ENCODE assay signal across 11 cellular contexts in genomic region chr5:95619096-95619495, GRCh38. TPM values are rescaled to one million over a fixed set of nuclear protein-coding genes. Genes with fewer than 3 reads are reported as not detected.
DNase-seq lines count a peak whose midpoint lies in the region; ATAC-seq, FAIRE-seq and TF ChIP-seq lines count a peak whose summit lies in the region.
"Had no signal": no experiment of that assay in that cellular context is flagged by ENCODE, and none has a peak within 500 bp of the region (broad histone marks: within the 10 kb centered on the region; RNA-seq: fewer than 3 reads in every experiment).

No MANE protein-coding gene starts in this region.

- TF ChIP-seq CTCF in ascending aorta (IDR thresholded peaks at IDR 0.05), result no peak
- TF ChIP-seq CTCF in keratinocyte (optimal IDR thresholded peaks at IDR 0.05 in 1 of 3, IDR thresholded peaks at IDR 0.05 in 1 of 3, conservative IDR thresholded peaks at IDR 0.05 in 1 of 3; ENCODE audit: extremely low read depth in 1 of 3, insufficient read depth in 2 of 3, low read length in 3 of 3), result no peak

- H3F3A ChIP-seq in GM23248 (ENCODE audit: insufficient read depth), result peaks cover 13% of the 10 kb centered on the region

- in situ Hi-C loops in GM23248 (cut with MboI), result no loop called here

- DNase-seq in GM23248 (peak; percentile 68), ascending aorta (ENCODE audit: low spot score in 2 of 2) (no peak), keratinocyte (ENCODE audit: low read depth, low spot score) (no peak), left lobe of liver (ENCODE audit: low spot score) (no peak)
- DNase-seq: activated CD4-positive, alpha-beta T cell treated with anti-CD3 and anti-CD28 coated beads, Interleukin-2, amount 50 U/mL, for 1 hour; SJCRH30; thyroid gland had no signal

- H3K9ac ChIP-seq in GM23248 (peak overlapping the region; percentile 48; the same call in 1 of the 2 replicates), keratinocyte (ENCODE audit: control insufficient read depth, extremely low read depth, insufficient read depth, low read length) (no peak overlapping the region)

- no peaks in the 10 kb centered on the region for H3K9me1 ChIP-seq in keratinocyte (ENCODE audit: control insufficient read depth, extremely low read depth, insufficient read depth, low read length)

- H3K9me3 ChIP-seq in GM23248 (ENCODE audit: low read depth), result no peaks in the 10 kb centered on the region
- H3K9me3 ChIP-seq in ascending aorta, result no peaks in the 10 kb centered on the region
- H3K9me3 ChIP-seq in keratinocyte (ENCODE audit: control insufficient read depth, low read depth, low read length), result no peaks in the 10 kb centered on the region
- H3K9me3 ChIP-seq: SJCRH30, thyroid gland had no signal

- H3K9me2 ChIP-seq in GM23248 (ENCODE audit: insufficient read depth), result no peaks in the 10 kb centered on the region

- no peaks in the 10 kb centered on the region for H3K27me3 ChIP-seq in ACC112 (ENCODE audit: insufficient read depth, low read length)
- no peaks in the 10 kb centered on the region for H3K27me3 ChIP-seq in GM23248 (replicated peaks; ENCODE audit: insufficient read depth)
- no peaks in the 10 kb centered on the region for H3K27me3 ChIP-seq in ascending aorta
- H3K27me3 ChIP-seq in keratinocyte (ENCODE audit: control insufficient read depth, extremely low read depth, insufficient read depth, low read length), result peaks cover 9% of the 10 kb centered on the region
- H3K27me3 ChIP-seq: SJCRH30, thyroid gland had no signal

- H3K79me2 ChIP-seq in ACC112 (ENCODE audit: control insufficient read depth, insufficient read depth, low read length, unreplicated experiment), result peaks cover 30% of the 10 kb centered on the region
- no peaks in the 10 kb centered on the region for H3K79me2 ChIP-seq in GM23248 (ENCODE audit: insufficient read depth)
- no peaks in the 10 kb centered on the region for H3K79me2 ChIP-seq in keratinocyte (ENCODE audit: control insufficient read depth, insufficient read depth, low read length)

- intact Hi-C loops in ascending aorta (cut with DNase I), result no loop called here

- H4K20me1 ChIP-seq in GM23248 (ENCODE audit: insufficient read depth), result no peaks in the 10 kb centered on the region
- no peaks in the 10 kb centered on the region for H4K20me1 ChIP-seq in keratinocyte (ENCODE audit: control insufficient read depth, extremely low read depth, insufficient read depth, low read length)

- ATAC-seq in GM19395 (IDR thresholded peaks at IDR 0.05; ENCODE audit: unreplicated experiment) (no peak), HG03520 (IDR thresholded peaks at IDR 0.05; ENCODE audit: unreplicated experiment) (no peak), left lobe of liver (no peak), HG02938 (IDR thresholded peaks at IDR 0.05; ENCODE audit: unreplicated experiment) (no peak)

- H3K4me3 ChIP-seq in ACC112 (ENCODE audit: low read depth, low read length) (peak overlapping the region; percentile 82), GM23248 (peak overlapping the region; percentile 73), ascending aorta (peak overlapping the region; percentile 71 to 73), keratinocyte (ENCODE audit: control insufficient read depth in 2 of 3, extremely low read depth in 1 of 3, insufficient read depth in 2 of 3, low read depth in 1 of 3, low read length in 3 of 3) (no peak overlapping the region)
- H3K4me3 ChIP-seq: SJCRH30 had no signal

- H2AFZ ChIP-seq in ACC112 (ENCODE audit: low read length, unreplicated experiment) (peak overlapping the region; percentile 79), GM23248 (peak overlapping the region; percentile 93), keratinocyte (ENCODE audit: control insufficient read depth, low read length) (no peak overlapping the region)

- H3K4me2 ChIP-seq in GM23248 (ENCODE audit: unreplicated experiment) (peak overlapping the region; percentile 79), keratinocyte (ENCODE audit: control insufficient read depth, extremely low read depth, insufficient read depth, low read depth, low read length) (peak overlapping the region; percentile 77)

- dilution Hi-C loops in keratinocyte (cut with MboI; ENCODE audit: extremely low pct_ligation_motif_present, low sequenced_read_pairs), result no loop called here

- H3K4me1 ChIP-seq in ACC112 (ENCODE audit: control insufficient read depth, insufficient read depth, low read length, unreplicated experiment) (peaks cover 34% of the 10 kb centered on the region), GM23248 (ENCODE audit: insufficient read depth) (peaks cover 3% of the 10 kb centered on the region), ascending aorta (peaks cover 3 to 8% of the 10 kb centered on the region in 2 donors), keratinocyte (ENCODE audit: control insufficient read depth, extremely low read depth, insufficient read depth, low read length) (peaks cover 28% of the 10 kb centered on the region)
- H3K4me1 ChIP-seq: SJCRH30 had no signal

- no peak for FAIRE-seq in keratinocyte (lab: Jason Lieb, UNC)

- H3K27ac ChIP-seq in ACC112 (ENCODE audit: low read depth, low read length) (peak overlapping the region; percentile 93), GM23248 (0 out of 2 replicates have a peak overlapping the region, but pooled peaks have one; percentile 4), ascending aorta (no peak overlapping the region), keratinocyte (ENCODE audit: control insufficient read depth, insufficient read depth, low read length) (peak overlapping the region; percentile 44)
- H3K27ac ChIP-seq: SJCRH30, thyroid gland had no signal

- WGBS in GM23248 (ENCODE audit: low coverage in 1 of 2, low lambda C conversion rate in 2 of 2, missing lambda C conversion rate in 2 of 2), 2 experiments, result 59 to 64% methylated on average over 4 of the region's 4 CpGs

- H3K36me3 ChIP-seq in ACC112 (ENCODE audit: insufficient read depth, low read length), result no peaks in the 10 kb centered on the region
- no peaks in the 10 kb centered on the region for H3K36me3 ChIP-seq in GM23248 (ENCODE audit: low read depth)
- H3K36me3 ChIP-seq in ascending aorta, result no peaks in the 10 kb centered on the region
- H3K36me3 ChIP-seq in keratinocyte (ENCODE audit: control insufficient read depth in 2 of 2, extremely low read depth in 1 of 2, insufficient read depth in 2 of 2, low read length in 2 of 2), result no peaks in the 10 kb centered on the region
- H3K36me3 ChIP-seq: SJCRH30, thyroid gland had no signal

RNA-seq across cellular contexts. Expression of gene GPR150, which starts 0.8 kb away (rescaled TPM):
- 1.1 TPM in 1 of 2 replicates, not detected in the other for total RNA-seq in GM23248 (2014; rRNA removed; shearing (Covaris generic))
- polyA plus RNA-seq in GM23248 (2016; fragmentation: Nextera tagmentation; extraction: Ambion mirVana) (0.25 and 0.35 TPM in 2 replicates), keratinocyte (0.07 to 0.08 TPM (median 0.07 TPM) in 3 replicates)
- total RNA-seq in ascending aorta (9.6 TPM), left lobe of liver (0.23 TPM)
- not detected for polyA plus RNA-seq in keratinocyte (2011; ENCODE audit: low read depth)
- polyA plus RNA-seq in keratinocyte (2011; cell fraction: cytosol; rRNA removed), result 0.06 and 0.12 TPM in 2 replicates
- 0.11 and 0.35 TPM in 2 replicates for polyA plus RNA-seq in keratinocyte (2011; cell fraction: nucleus; rRNA removed)
- 0.07 and 0.13 TPM in 2 replicates for polyA plus RNA-seq in keratinocyte (2012; ENCODE audit: low replicate concordance)
- polyA minus RNA-seq in keratinocyte, result 0.20 TPM in 1 of 3 replicates, not detected in the others
- polyA minus RNA-seq in keratinocyte (2011; cell fraction: cytosol; rRNA and poly(A)+ RNA removed), result not detected
- polyA minus RNA-seq in keratinocyte (2011; cell fraction: nucleus; rRNA and poly(A)+ RNA removed), result not detected in 2 replicates
- total RNA-seq: SJCRH30 had no signal

RNA-seq across cellular contexts. Expression of gene RFESD, which starts 27.5 kb away (rescaled TPM):
- total RNA-seq in GM23248 (2014; rRNA removed; shearing (Covaris generic)), result 0.38 and 1.2 TPM in 2 replicates
- polyA plus RNA-seq in GM23248 (2016; fragmentation: Nextera tagmentation; extraction: Ambion mirVana) (4.6 and 6.6 TPM in 2 replicates), keratinocyte (1.1 to 3.5 TPM (median 1.5 TPM) in 3 replicates)
- total RNA-seq in ascending aorta (not detected), left lobe of liver (1.6 TPM)
- 0.52 TPM for polyA plus RNA-seq in keratinocyte (2011; ENCODE audit: low read depth)
- polyA plus RNA-seq in keratinocyte (2011; cell fraction: cytosol; rRNA removed), result 1.1 and 2.5 TPM in 2 replicates
- 1.1 and 1.3 TPM in 2 replicates for polyA plus RNA-seq in keratinocyte (2011; cell fraction: nucleus; rRNA removed)
- polyA plus RNA-seq in keratinocyte (2012; ENCODE audit: low replicate concordance), result 1.3 and 1.4 TPM in 2 replicates
- polyA minus RNA-seq in keratinocyte, result 1.5 to 3.5 TPM in 2 of 3 replicates, not detected in the other
- not detected for polyA minus RNA-seq in keratinocyte (2011; cell fraction: cytosol; rRNA and poly(A)+ RNA removed)
- 0.21 and 1.9 TPM in 2 replicates for polyA minus RNA-seq in keratinocyte (2011; cell fraction: nucleus; rRNA and poly(A)+ RNA removed)

Comparison
In these comparisons a context has a peak if more than half of its experiments do, and no peak if none do; other contexts are left out.
1. H3K27ac ChIP-seq: peak in ACC112 (single experiment), GM23248 (single experiment) and keratinocyte (single experiment); none in ascending aorta (0 of 2).
2. H3K4me3 ChIP-seq: peak in ACC112 (single experiment), GM23248 (single experiment) and ascending aorta (2 of 2); none in keratinocyte (0 of 3).